Comparison of ENCODE assay signal across 30 cellular contexts in genomic region chr19:4196587-4197148, GRCh38. TPM values are rescaled to one million over a fixed set of nuclear protein-coding genes. Genes with fewer than 3 reads are reported as not detected.
DNase-seq lines count a peak whose midpoint lies in the region; ATAC-seq and TF ChIP-seq lines count a peak whose summit lies in the region.
"Had no signal": no experiment of that assay in that cellular context is flagged by ENCODE, and none has a peak within 500 bp of the region (broad histone marks: within the 10 kb centered on the region; RNA-seq: fewer than 3 reads in every experiment).

No MANE protein-coding gene starts in this region.

- H3K9me3 ChIP-seq in neural progenitor cell (ENCODE audit: low read depth): no peaks in the 10 kb centered on the region
- H3K9me3 ChIP-seq in ovary: no peaks in the 10 kb centered on the region
- H3K9me3 ChIP-seq: lower lobe of right lung, right atrium auricular region, thyroid gland, vagina had no signal

- H3K4me3 ChIP-seq in neural progenitor cell: no peak overlapping the region
- H3K4me3 ChIP-seq in ovary: no peak overlapping the region
- H3K4me3 ChIP-seq: lower lobe of right lung, right atrium auricular region, SJSA1, thyroid gland, vagina had no signal

- no peak for TF ChIP-seq POLR2A in ovary (IDR thresholded peaks at IDR 0.05)

- H3K36me3 Mint-ChIP-seq in Calu3 (ENCODE audit: insufficient read depth, unreplicated experiment) (peaks cover 10% of the 10 kb centered on the region), activated B cell treated with CpG ODN at 0.5 μM for 24 hours (ENCODE audit: low read depth) (no peaks in the 10 kb centered on the region), neural progenitor cell (peaks cover 2% of the 10 kb centered on the region), HFFc6 (ENCODE audit: low read depth) (peaks cover 9% of the 10 kb centered on the region; the same call in 1 of the 2 replicates)

- no peaks in the 10 kb centered on the region for H3K4me1 ChIP-seq in neural progenitor cell
- H3K4me1 ChIP-seq in ovary (ENCODE audit: insufficient read depth): no peaks in the 10 kb centered on the region
- H3K4me1 ChIP-seq: lower lobe of right lung, SJSA1, vagina had no signal

- CTCF ChIA-PET in Calu3 (lab: Charles Lee) (no interaction called here), activated B cell treated with CpG ODN at 0.5 μM for 24 hours (lab: Charles Lee) (no interaction called here)

- no TSS peak for BruUV-seq in Calu3 (replicated peaks; lab: Mats Ljungman, UMichigan)

- H3K27ac ChIP-seq in neural progenitor cell (no peak overlapping the region), ovary (no peak overlapping the region)
- H3K27ac ChIP-seq: epithelial cell of prostate, lower lobe of right lung, right atrium auricular region, SJSA1, thyroid gland, vagina had no signal

- peaks cover 14% of the 10 kb centered on the region for H3F3A ChIP-seq in neural progenitor cell (ENCODE audit: low read depth)

- H3K27me3 Mint-ChIP-seq in Calu3 (ENCODE audit: unreplicated experiment) (peaks cover 84% of the 10 kb centered on the region), activated B cell treated with CpG ODN at 0.5 μM for 24 hours (peaks cover 49% of the 10 kb centered on the region), neural progenitor cell (ENCODE audit: insufficient read depth, low read depth) (peaks cover 43% of the 10 kb centered on the region), HFFc6 (ENCODE audit: insufficient read depth) (peaks cover 44% of the 10 kb centered on the region)

- H3K79me2 ChIP-seq in neural progenitor cell (ENCODE audit: low read depth): no peaks in the 10 kb centered on the region

- H3K4me2 ChIP-seq in neural progenitor cell: no peak overlapping the region

- peak overlapping the region; percentile 52 for H3K4me3 Mint-ChIP-seq in Calu3 (ENCODE audit: low read depth, unreplicated experiment)
- no peak overlapping the region for H3K4me3 Mint-ChIP-seq in activated B cell treated with CpG ODN at 0.5 μM for 24 hours
- peak overlapping the region; percentile 72 for H3K4me3 Mint-ChIP-seq in neural progenitor cell
- no peak overlapping the region for H3K4me3 Mint-ChIP-seq in HFFc6
- H3K4me3 Mint-ChIP-seq: activated CD8-positive, alpha-beta memory T cell treated with anti-CD3 and anti-CD28 coated beads, Interleukin-2, amount 10 ng/mL, durations not matched to agents 7 days and 5 days; activated naive CD8-positive, alpha-beta T cell treated with anti-CD3 and anti-CD28 coated beads for 36 hours; activated T-cell treated with anti-CD3 and anti-CD28 coated beads, Interleukin-2, amount 50 U/mL, for 4 hours; CD4-positive, alpha-beta T cell had no signal

- H4K20me1 ChIP-seq in neural progenitor cell (ENCODE audit: low read depth): no peaks in the 10 kb centered on the region

- ATAC-seq in activated B cell treated with CpG ODN at 0.5 μM for 24 hours (ENCODE audit: low read depth): no peak
- no peak for ATAC-seq in HG02763 (IDR thresholded peaks at IDR 0.05; ENCODE audit: unreplicated experiment)
- ATAC-seq: activated CD8-positive, alpha-beta memory T cell treated with anti-CD3 and anti-CD28 coated beads, Interleukin-2, amount 10 ng/mL, durations not matched to agents 7 days and 5 days; activated T-cell treated with anti-CD3 and anti-CD28 coated beads, Interleukin-2, amount 50 U/mL, for 4 hours; lower lobe of right lung; natural killer cell treated with Interleukin-12 subunit alpha and Interleukin-12 subunit beta and Interleukin-15 and Interleukin-18, amount 100 ng/mL, for 72 hours had no signal

- no peak overlapping the region for H3K27ac Mint-ChIP-seq in Calu3 (ENCODE audit: unreplicated experiment)
- peak overlapping the region; percentile 4 for H3K27ac Mint-ChIP-seq in activated B cell treated with CpG ODN at 0.5 μM for 24 hours
- no peak overlapping the region for H3K27ac Mint-ChIP-seq in neural progenitor cell
- H3K27ac Mint-ChIP-seq in HFFc6: no peak overlapping the region
- H3K27ac Mint-ChIP-seq: activated naive CD8-positive, alpha-beta T cell treated with anti-CD3 and anti-CD28 coated beads for 36 hours; CD4-positive, alpha-beta T cell had no signal

- H3K36me3 ChIP-seq in neural progenitor cell (no peaks in the 10 kb centered on the region), ovary (no peaks in the 10 kb centered on the region)
- H3K36me3 ChIP-seq: lower lobe of right lung, right atrium auricular region, SJSA1, thyroid gland, vagina had no signal

- no peak overlapping the region for H3K9ac ChIP-seq in neural progenitor cell

- H3K4me1 Mint-ChIP-seq in Calu3 (ENCODE audit: low read depth, unreplicated experiment): peaks cover 12% of the 10 kb centered on the region
- H3K4me1 Mint-ChIP-seq in activated B cell treated with CpG ODN at 0.5 μM for 24 hours: peaks cover 10% of the 10 kb centered on the region
- H3K4me1 Mint-ChIP-seq in neural progenitor cell: peaks cover 12% of the 10 kb centered on the region
- H3K4me1 Mint-ChIP-seq in HFFc6 (ENCODE audit: low read depth): peaks cover 12% of the 10 kb centered on the region

- 86 to 92% (median 87%) methylated on average over 22 of the region's 22 CpGs for WGBS in ovary, 3 donors

- no peak for TF ChIP-seq EP300 in ovary (IDR thresholded peaks at IDR 0.05)

- DNase-seq in Calu3: no peak
- DNase-seq in activated B cell treated with CpG ODN at 0.5 μM for 24 hours: no peak
- no peak for DNase-seq in neural progenitor cell (ENCODE audit: low spot score)
- no peak for DNase-seq in ovary
- DNase-seq in HFFc6: no peak
- DNase-seq: activated CD4-positive, alpha-beta T cell treated with anti-CD3 and anti-CD28 coated beads, Interleukin-2, amount 50 U/mL, for 4 hours; activated CD4-positive, CD25-positive, alpha-beta regulatory T cell; activated CD8-positive, alpha-beta memory T cell treated with anti-CD3 and anti-CD28 coated beads, Interleukin-2, amount 10 ng/mL, durations not matched to agents 7 days and 5 days; activated gamma-delta T cell; activated naive CD8-positive, alpha-beta T cell treated with anti-CD3 and anti-CD28 coated beads for 36 hours; activated T-cell treated with anti-CD3 and anti-CD28 coated beads, Interleukin-2, amount 50 U/mL, for 4 hours; anterior cingulate cortex; CD4-positive, alpha-beta T cell; effector CD4-positive, alpha-beta T cell; hypothalamus; KBM-7; lower lobe of right lung; NCI-H1105; NCI-H187; NCI-H2171; stimulated activated CD4-positive, alpha-beta T cell treated with anti-CD3 and anti-CD28 coated beads, Interleukin-1b, Interleukin-23, amount 100 ng/mL, for 48 hours; thyroid gland had no signal

- peaks cover 7% of the 10 kb centered on the region for H3K9me3 Mint-ChIP-seq in Calu3 (ENCODE audit: low read depth, unreplicated experiment)
- no peaks in the 10 kb centered on the region for H3K9me3 Mint-ChIP-seq in activated B cell treated with CpG ODN at 0.5 μM for 24 hours
- H3K9me3 Mint-ChIP-seq in neural progenitor cell: peaks cover 12% of the 10 kb centered on the region
- peaks cover 6% of the 10 kb centered on the region for H3K9me3 Mint-ChIP-seq in HFFc6
- H3K9me3 Mint-ChIP-seq: activated T-cell treated with anti-CD3 and anti-CD28 coated beads, Interleukin-2, amount 50 U/mL, for 4 hours; CD4-positive, alpha-beta T cell had no signal

- no peak for TF ChIP-seq CTCF in Calu3 (IDR thresholded peaks at IDR 0.05; ENCODE audit: unreplicated experiment)
- no peak for TF ChIP-seq CTCF in activated B cell treated with CpG ODN at 0.5 μM for 24 hours (IDR thresholded peaks at IDR 0.05)
- TF ChIP-seq CTCF in neural progenitor cell (IDR thresholded peaks at IDR 0.05): no peak
- no peak for TF ChIP-seq CTCF in ovary (IDR thresholded peaks at IDR 0.05)
- TF ChIP-seq CTCF in HFFc6 (IDR thresholded peaks at IDR 0.05): no peak

- H3K27me3 ChIP-seq in neural progenitor cell (peaks cover 77% of the 10 kb centered on the region), ovary (peaks cover 6% of the 10 kb centered on the region)

- POLR2A ChIA-PET in activated B cell treated with CpG ODN at 0.5 μM for 24 hours (lab: Charles Lee): no interaction called here

- no peak overlapping the region for H2AFZ ChIP-seq in neural progenitor cell (replicated peaks)

- intact Hi-C loops in Calu3 (cut with micrococcal nuclease; ENCODE audit: unreplicated experiment) (no loop called here), activated B cell treated with CpG ODN at 0.5 μM for 24 hours (cut with micrococcal nuclease) (no loop called here), ovary (cut with DNase I) (no loop called here)

RNA-seq across cellular contexts. Expression of gene ANKRD24, which starts 14.2 kb away (rescaled TPM):
- 0.76 and 1.4 TPM in 2 replicates for total RNA-seq in Calu3 (2022)
- 0.42 and 0.49 TPM in 2 replicates for total RNA-seq in activated B cell treated with CpG ODN at 0.5 μM for 24 hours
- 0.15 and 2.3 TPM in 2 replicates for total RNA-seq in neural progenitor cell (ENCODE audit: low replicate concordance)
- 1 to 10 TPM in 6 of 7 donors, under 1 TPM in 1; 0.81 to 1.3 (median 1.2) TPM for total RNA-seq in ovary
- 1 to 10 TPM in 1 of 2 donors, under 1 TPM in 1; 0.45 to 1.3 TPM for polyA plus RNA-seq in ovary
- under 1 TPM; 0.11 to 0.81 (median 0.54) TPM for total RNA-seq in HFFc6 (2021; fragmentation: NEBNext Ultra II Directional; extraction: Animal tissue kit (Norgen Biotek cat#: 25700))

RNA-seq across cellular contexts. Expression of gene SIRT6, which starts 14.3 kb away (rescaled TPM):
- total RNA-seq in Calu3 (2022) (22.9 and 26.6 TPM in 2 replicates), activated B cell treated with CpG ODN at 0.5 μM for 24 hours (34.1 and 36.8 TPM in 2 replicates), neural progenitor cell (ENCODE audit: low replicate concordance) (20.1 and 27.6 TPM in 2 replicates), ovary (10 to 100 TPM; 11.1 to 19.9 (median 16.5) TPM)
- 10 to 100 TPM in 1 of 2 donors, under 1 TPM in 1; 0.32 to 16.9 TPM for polyA plus RNA-seq in ovary
- total RNA-seq in HFFc6 (2021; fragmentation: NEBNext Ultra II Directional; extraction: Animal tissue kit (Norgen Biotek cat#: 25700)): 10 to 100 TPM; 23.4 to 27.5 (median 25.2) TPM

RNA-seq across cellular contexts. Expression of gene EBI3, which starts 32.7 kb away (rescaled TPM):
- total RNA-seq in Calu3 (2022) (1.2 and 1.6 TPM in 2 replicates), activated B cell treated with CpG ODN at 0.5 μM for 24 hours (177 and 186 TPM in 2 replicates), neural progenitor cell (ENCODE audit: low replicate concordance) (not detected in 2 replicates), ovary (1 to 10 TPM in 5 of 7 donors, under 1 TPM in 1, not detected in 1; 0.58 to 6.6 (median 2.0) TPM)
- polyA plus RNA-seq in ovary: 1 to 10 TPM in 1 of 2 donors, under 1 TPM in 1; 0.90 to 1.1 TPM
- total RNA-seq in HFFc6 (2021; fragmentation: NEBNext Ultra II Directional; extraction: Animal tissue kit (Norgen Biotek cat#: 25700)): under 1 TPM; 0.17 to 0.61 (median 0.37) TPM
- total RNA-seq: CD4-positive, alpha-beta T cell; SJSA1; vagina had no signal

RNA-seq across cellular contexts. Expression of gene CREB3L3, which starts 43.2 kb away (rescaled TPM):
- total RNA-seq in Calu3 (2022): 0.14 and 0.44 TPM in 2 replicates
- not detected in 2 replicates for total RNA-seq in activated B cell treated with CpG ODN at 0.5 μM for 24 hours
- 0.06 TPM in 1 of 2 replicates, not detected in the other for total RNA-seq in neural progenitor cell (ENCODE audit: low replicate concordance)
- 1 to 10 TPM in 1 of 7 donors, not detected in 6; 2.7 TPM for total RNA-seq in ovary
- polyA plus RNA-seq in ovary: 1 to 10 TPM in 1 of 2 donors, under 1 TPM in 1; 0.22 to 1.0 TPM
- not detected for total RNA-seq in HFFc6 (2021; fragmentation: NEBNext Ultra II Directional; extraction: Animal tissue kit (Norgen Biotek cat#: 25700))
- total RNA-seq: activated naive CD8-positive, alpha-beta T cell treated with anti-CD3 and anti-CD28 coated beads for 36 hours; lower lobe of right lung; natural killer cell treated with Interleukin-12 subunit alpha and Interleukin-12 subunit beta and Interleukin-15 and Interleukin-18, amount 100 ng/mL, for 72 hours; NCI-H460; right atrium auricular region; RPMI7951; SJSA1; thyroid gland; vagina had no signal

RNA-seq across cellular contexts. Expression of gene YJU2, which starts 50.2 kb away (rescaled TPM):
- total RNA-seq in Calu3 (2022) (7.8 and 10.4 TPM in 2 replicates), activated B cell treated with CpG ODN at 0.5 μM for 24 hours (40.7 and 43.0 TPM in 2 replicates), neural progenitor cell (ENCODE audit: low replicate concordance) (8.7 and 17.5 TPM in 2 replicates), ovary (10 to 100 TPM; 18.4 to 27.5 (median 21.5) TPM)
- polyA plus RNA-seq in ovary: 10 to 100 TPM; 20.7 to 33.1 TPM
- total RNA-seq in HFFc6 (2021; fragmentation: NEBNext Ultra II Directional; extraction: Animal tissue kit (Norgen Biotek cat#: 25700)): 10 to 100 TPM; 12.0 to 17.7 (median 16.1) TPM

Comparison
In these comparisons a context has a peak if more than half of its experiments do, and no peak if none do; other contexts are left out.
1. H3K4me3 Mint-ChIP-seq: peak in Calu3 (single experiment) and neural progenitor cell (single experiment); none in activated B cell treated with CpG ODN at 0.5 μM for 24 hours (single experiment) and HFFc6 (single experiment).
2. RNA of gene EBI3, which starts 32.7 kb away (total RNA-seq): 177 to 186 TPM in activated B cell treated with CpG ODN at 0.5 μM for 24 hours; 0.58 to 6.6 TPM in ovary, 1.2 to 1.6 TPM in Calu3, 0.17 to 0.61 TPM in HFFc6 and not detected in neural progenitor cell; every median in the first group is over 10 times any median in the second.